In the genomic region with DNA sequence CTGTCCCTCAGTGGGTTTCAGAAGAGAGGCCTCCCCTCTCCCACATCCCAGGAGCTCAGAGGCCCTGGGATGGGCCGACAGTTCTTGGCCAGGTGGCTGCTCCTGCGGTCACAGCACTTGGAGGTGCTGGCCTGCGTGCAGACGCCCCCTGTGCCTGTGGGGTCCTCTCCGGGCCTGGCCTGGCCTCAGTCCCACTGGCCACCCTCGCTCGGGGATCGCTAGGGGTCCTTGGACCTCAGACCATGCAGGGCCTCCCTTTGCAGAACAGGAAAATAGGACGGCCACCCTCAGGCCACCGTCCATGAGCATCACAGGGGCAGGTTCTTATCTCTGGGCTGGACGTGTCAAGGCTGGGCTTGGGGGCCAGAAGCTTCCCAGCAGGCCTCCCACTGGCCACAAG, we compare ENCODE assay signal across 14 cellular contexts. TPM values are rescaled to one million over a fixed set of nuclear protein-coding genes. Genes with fewer than 3 reads are reported as not detected.
A peak's percentile ranks its signal among the peaks of the same experiment; 100 is the strongest.
DNase-seq lines count a peak whose midpoint lies in the region; ATAC-seq and TF ChIP-seq lines count a peak whose summit lies in the region.
"Had no signal": no experiment of that assay in that cellular context is flagged by ENCODE, and none has a peak within 500 bp of the region (broad histone marks: within the 10 kb centered on the region; RNA-seq: fewer than 3 reads in every experiment).

No MANE protein-coding gene starts in this region.

- H3K36me3 Mint-ChIP-seq in chondrocyte (ENCODE audit: low read depth): no peaks in the 10 kb centered on the region
- H3K36me3 Mint-ChIP-seq: CD8-positive, alpha-beta memory T cell; naive thymus-derived CD8-positive, alpha-beta T cell had no signal

- no peaks in the 10 kb centered on the region for H3K9me2 ChIP-seq in PC-9 (ENCODE audit: insufficient read depth)

- no peaks in the 10 kb centered on the region for H3K27me3 Mint-ChIP-seq in chondrocyte (ENCODE audit: low read depth)

- H3K27ac Mint-ChIP-seq in chondrocyte (ENCODE audit: unreplicated experiment): peak overlapping the region; percentile 90
- H3K27ac Mint-ChIP-seq: naive thymus-derived CD8-positive, alpha-beta T cell had no signal

- BruUV-seq in PC-9 (replicated peaks; lab: Mats Ljungman, UMichigan): no TSS peak

- no peaks in the 10 kb centered on the region for H4K20me1 ChIP-seq in PC-9 (ENCODE audit: insufficient read depth)

- intact Hi-C loops in PC-9 (cut with micrococcal nuclease; ENCODE audit: unreplicated experiment): no loop called here

- no peak overlapping the region for H3K4me3 ChIP-seq in PC-9
- H3K4me3 ChIP-seq in muscle layer of colon (ENCODE audit: low read depth in 1 of 2, low read length in 2 of 2): peak overlapping the region in 1 of 2 donors; percentile 58
- peak overlapping the region; percentile 88 for H3K4me3 ChIP-seq in thoracic aorta

- H3K27ac ChIP-seq in PC-9 (no peak overlapping the region), muscle layer of colon (ENCODE audit: low read depth, low read length) (peak overlapping the region; percentile 12), thoracic aorta (peak overlapping the region; percentile 89 to 97)

- H3F3A ChIP-seq in PC-9 (ENCODE audit: insufficient read depth, low read depth): peaks cover 14% of the 10 kb centered on the region; the same call in 1 of the 2 replicates

- POLR2A ChIA-PET in PC-9 (lab: Charles Lee; ENCODE audit: unreplicated experiment): no interaction called here

- no peaks in the 10 kb centered on the region for H3K9me3 Mint-ChIP-seq in chondrocyte (ENCODE audit: low read depth)
- H3K9me3 Mint-ChIP-seq: CD8-positive, alpha-beta memory T cell; naive thymus-derived CD8-positive, alpha-beta T cell had no signal

- H2AFZ ChIP-seq in PC-9: no peak overlapping the region

- CTCF ChIA-PET in PC-9 (lab: Charles Lee): no interaction called here

- TF ChIP-seq CTCF in PC-9 (conservative IDR thresholded peaks at IDR 0.05) (no peak), chondrocyte (IDR thresholded peaks at IDR 0.05) (no peak), thoracic aorta (IDR thresholded peaks at IDR 0.05) (no peak)

- H3K4me1 Mint-ChIP-seq in chondrocyte (ENCODE audit: low read depth): peaks cover 65% of the 10 kb centered on the region
- H3K4me1 Mint-ChIP-seq: CD8-positive, alpha-beta memory T cell had no signal

- no peaks in the 10 kb centered on the region for H3K79me2 ChIP-seq in PC-9 (ENCODE audit: low read depth)

- H3K9me3 ChIP-seq in PC-9 (ENCODE audit: insufficient read depth, low read depth) (no peaks in the 10 kb centered on the region), muscle layer of colon (ENCODE audit: low read length) (no peaks in the 10 kb centered on the region), thoracic aorta (no peaks in the 10 kb centered on the region)

- no peak overlapping the region for H3K9ac ChIP-seq in muscle layer of colon (ENCODE audit: low read length)

- peak overlapping the region; percentile 98; the same call in 1 of the 2 replicates for H3K4me2 ChIP-seq in PC-9

- no peaks in the 10 kb centered on the region for H3K36me3 ChIP-seq in PC-9 (ENCODE audit: low read depth)
- no peaks in the 10 kb centered on the region for H3K36me3 ChIP-seq in muscle layer of colon (ENCODE audit: insufficient read depth, low read length)
- no peaks in the 10 kb centered on the region for H3K36me3 ChIP-seq in thoracic aorta

- ATAC-seq in thoracic aorta (ENCODE audit: insufficient number of reproducible peaks, low FRiP score, low read depth) (no peak), GM21576 (IDR thresholded peaks at IDR 0.05; ENCODE audit: unreplicated experiment) (no peak), GM21360 (IDR thresholded peaks at IDR 0.05; ENCODE audit: unreplicated experiment) (no peak), GM18498 (IDR thresholded peaks at IDR 0.05; ENCODE audit: unreplicated experiment) (no peak)
- ATAC-seq: naive thymus-derived CD8-positive, alpha-beta T cell had no signal

- no peak overlapping the region for H3K4me3 Mint-ChIP-seq in chondrocyte (ENCODE audit: unreplicated experiment)
- H3K4me3 Mint-ChIP-seq: CD8-positive, alpha-beta memory T cell; naive thymus-derived CD8-positive, alpha-beta T cell had no signal

- H3K4me1 ChIP-seq in PC-9 (replicated peaks; ENCODE audit: insufficient read depth) (peaks cover 17% of the 10 kb centered on the region), muscle layer of colon (ENCODE audit: insufficient read depth, low read length) (peaks cover 16% of the 10 kb centered on the region), thoracic aorta (ENCODE audit: control insufficient read depth in 1 of 2, low read depth in 2 of 2) (peaks cover 22 to 51% of the 10 kb centered on the region in 2 donors)

- H3K27me3 ChIP-seq in PC-9 (ENCODE audit: insufficient read depth, low read depth) (no peaks in the 10 kb centered on the region), muscle layer of colon (ENCODE audit: control insufficient read depth in 1 of 2, insufficient read depth in 2 of 2, low read length in 2 of 2) (peaks cover 0 to 9% of the 10 kb centered on the region in 2 donors), thoracic aorta (replicated peaks; ENCODE audit: insufficient read depth) (no peaks in the 10 kb centered on the region)

- DNase-seq in PC-9: no peak
- DNase-seq in chondrocyte (ENCODE audit: low spot score): no peak
- no peak for DNase-seq in thoracic aorta (ENCODE audit: low spot score)
- no peak for DNase-seq in GOT3 (lab: John Stamatoyannopoulos, UW)
- DNase-seq: activated CD4-positive, alpha-beta T cell treated with anti-CD3 and anti-CD28 coated beads, Interleukin-2, amount 50 U/mL, for 48 hours; CD8-positive, alpha-beta memory T cell; naive thymus-derived CD8-positive, alpha-beta T cell; NCI-H2081 treated with DMSO at 0.1 percent for 48 hours; SIG-M5; stimulated activated CD4-positive, alpha-beta T cell treated with anti-CD3 and anti-CD28 coated beads, Interleukin-4, amount 100 ng/mL, for 4 hours had no signal

RNA-seq across cellular contexts. Expression of gene METRNL, which starts 30.0 kb away (rescaled TPM):
- 44.6 and 61.7 TPM in 2 replicates for total RNA-seq in PC-9 (2021)
- total RNA-seq in chondrocyte: 63.8 to 79.4 TPM (median 64.7 TPM) in 3 replicates
- total RNA-seq in thoracic aorta: 100 to 1,000 TPM; 141 to 180 TPM
